In genomic region chr15:68284616-68285015, GRCh38 we compare ENCODE assay signal across 7 cellular contexts. TPM values are rescaled to one million over a fixed set of nuclear protein-coding genes. Genes with fewer than 3 reads are reported as not detected.
DNase-seq lines count a peak whose midpoint lies in the region; ATAC-seq and TF ChIP-seq lines count a peak whose summit lies in the region.
"Not testable (repeated sequence)": the region's sequence is repeated elsewhere in the genome, so short reads cannot be mapped to it uniquely, and the experiment has no call there.

No MANE protein-coding gene starts in this region.

- not testable (repeated sequence) for H4K20me1 ChIP-seq in MM.1S (ENCODE audit: insufficient read depth, low read length)

- WGBS in liver = 77% methylated on average over 3 of the region's 3 CpGs
- WGBS in psoas muscle, 3 donors = 86% methylated on average over 3 of the region's 3 CpGs

- not testable (repeated sequence) for H3K9me2 ChIP-seq in MM.1S (replicated peaks; ENCODE audit: insufficient read depth, low read length)

- H3K4me1 ChIP-seq in MM.1S (ENCODE audit: low read length) = peaks cover 34% of the 10 kb centered on the region
- H3K4me1 ChIP-seq in liver (ENCODE audit: control insufficient read depth in 4 of 4, insufficient read depth in 4 of 4, low read length in 3 of 4) = peaks cover 9 to 39% (median 26%) of the 10 kb centered on the region in 4 donors
- peaks cover 93% of the 10 kb centered on the region for H3K4me1 ChIP-seq in psoas muscle

- peaks cover 50% of the 10 kb centered on the region for H3K4me1 Mint-ChIP-seq in activated CD4-positive, alpha-beta T cell treated with anti-CD3 and anti-CD28 coated beads, Interleukin-2, amount 10 ng/mL, durations not matched to agents 24 days and 14 days
- peaks cover 73% of the 10 kb centered on the region for H3K4me1 Mint-ChIP-seq in activated naive CD8-positive, alpha-beta T cell treated with anti-CD3 and anti-CD28 coated beads for 36 hours
- H3K4me1 Mint-ChIP-seq in endothelial cell (ENCODE audit: unreplicated experiment) = peaks cover 26% of the 10 kb centered on the region

- not testable (repeated sequence) for TF ChIP-seq CTCF in MM.1S (IDR thresholded peaks at IDR 0.05; ENCODE audit: low read length); endothelial cell (IDR thresholded peaks at IDR 0.05; ENCODE audit: unreplicated experiment); liver (IDR thresholded peaks at IDR 0.05; ENCODE audit: low read depth, low read length, missing input control); psoas muscle (IDR thresholded peaks at IDR 0.05)

- H3K36me3 Mint-ChIP-seq in activated CD4-positive, alpha-beta T cell treated with anti-CD3 and anti-CD28 coated beads, Interleukin-2, amount 10 ng/mL, durations not matched to agents 24 days and 14 days (ENCODE audit: low read depth) = peaks cover 36% of the 10 kb centered on the region
- peaks cover 40% of the 10 kb centered on the region for H3K36me3 Mint-ChIP-seq in activated naive CD8-positive, alpha-beta T cell treated with anti-CD3 and anti-CD28 coated beads for 36 hours
- peaks cover 13% of the 10 kb centered on the region for H3K36me3 Mint-ChIP-seq in endothelial cell (ENCODE audit: low read depth, unreplicated experiment)

- not testable (repeated sequence) for H3K27me3 ChIP-seq in MM.1S (replicated peaks; ENCODE audit: insufficient read depth, low read length); liver (ENCODE audit: control insufficient read depth in 4 of 4, insufficient read depth in 4 of 4, low read length in 3 of 4); psoas muscle (ENCODE audit: insufficient read depth in 3 of 3, low read length in 2 of 3)

- not testable (repeated sequence) for H3K9me3 ChIP-seq in MM.1S (replicated peaks; ENCODE audit: insufficient read depth, low read length); liver (ENCODE audit: control insufficient read depth in 4 of 4, low read length in 3 of 4); psoas muscle

- DNase-seq in CMK (ENCODE audit: low read depth) = peak; percentile 64
- DNase-seq in MM.1S; activated CD4-positive, alpha-beta T cell treated with anti-CD3 and anti-CD28 coated beads, Interleukin-2, amount 10 ng/mL, durations not matched to agents 24 days and 14 days; activated naive CD8-positive, alpha-beta T cell treated with anti-CD3 and anti-CD28 coated beads for 36 hours; endothelial cell (ENCODE audit: low spot score); psoas muscle: not testable (repeated sequence)

- peak overlapping the region; percentile 51 for H3K9ac ChIP-seq in MM.1S (ENCODE audit: low read length)
- H3K9ac ChIP-seq in liver (ENCODE audit: low read depth in 1 of 2, low read length in 2 of 2) = not testable (repeated sequence)

- H3K4me3 ChIP-seq in MM.1S (ENCODE audit: low read length) (peak overlapping the region; percentile 41), psoas muscle (peak overlapping the region; percentile 85)
- H3K4me3 ChIP-seq in liver (ENCODE audit: low read depth in 1 of 3, low read length in 3 of 3) = not testable (repeated sequence)

- peak overlapping the region; percentile 93 for H3K27ac ChIP-seq in MM.1S (ENCODE audit: low read length)
- peak overlapping the region; percentile 75 to 77 for H3K27ac ChIP-seq in liver (ENCODE audit: low read depth in 1 of 2, low read length in 2 of 2)
- peak overlapping the region; percentile 97 for H3K27ac ChIP-seq in psoas muscle

- H3K4me3 Mint-ChIP-seq in activated CD4-positive, alpha-beta T cell treated with anti-CD3 and anti-CD28 coated beads, Interleukin-2, amount 10 ng/mL, durations not matched to agents 24 days and 14 days; activated naive CD8-positive, alpha-beta T cell treated with anti-CD3 and anti-CD28 coated beads for 36 hours: not testable (repeated sequence)
- peak overlapping the region; percentile 43 for H3K4me3 Mint-ChIP-seq in endothelial cell (ENCODE audit: unreplicated experiment)

- not testable (repeated sequence) for H2AFZ ChIP-seq in MM.1S (ENCODE audit: low read length)

- H3K36me3 ChIP-seq in MM.1S (replicated peaks; ENCODE audit: insufficient read depth, low read length) (peaks cover 20% of the 10 kb centered on the region), psoas muscle (ENCODE audit: insufficient read depth in 1 of 2, low read depth in 1 of 2) (peaks cover 9 to 36% of the 10 kb centered on the region in 2 donors)
- not testable (repeated sequence) for H3K36me3 ChIP-seq in liver (ENCODE audit: control insufficient read depth in 4 of 4, insufficient read depth in 3 of 4, low read depth in 1 of 4, low read length in 3 of 4)

- not testable (repeated sequence) for H3K9me3 Mint-ChIP-seq in activated CD4-positive, alpha-beta T cell treated with anti-CD3 and anti-CD28 coated beads, Interleukin-2, amount 10 ng/mL, durations not matched to agents 24 days and 14 days; activated naive CD8-positive, alpha-beta T cell treated with anti-CD3 and anti-CD28 coated beads for 36 hours; endothelial cell (ENCODE audit: unreplicated experiment)

- not testable (repeated sequence) for TF ChIP-seq RAD21 in liver (IDR thresholded peaks at IDR 0.05)

- peak overlapping the region; percentile 40 for H3K4me2 ChIP-seq in MM.1S (ENCODE audit: low read depth, low read length)

- H3K79me2 ChIP-seq in MM.1S (ENCODE audit: low read length) = peaks cover 100% of the 10 kb centered on the region

- intact Hi-C loops in activated CD4-positive, alpha-beta T cell treated with anti-CD3 and anti-CD28 coated beads, Interleukin-2, amount 10 ng/mL, durations not matched to agents 24 days and 14 days (cut with micrococcal nuclease); psoas muscle (cut with DNase I): not testable (repeated sequence)

- peak overlapping the region; percentile 10 for H3K27ac Mint-ChIP-seq in activated CD4-positive, alpha-beta T cell treated with anti-CD3 and anti-CD28 coated beads, Interleukin-2, amount 10 ng/mL, durations not matched to agents 24 days and 14 days
- H3K27ac Mint-ChIP-seq in activated naive CD8-positive, alpha-beta T cell treated with anti-CD3 and anti-CD28 coated beads for 36 hours = peak overlapping the region; percentile 9
- not testable (repeated sequence) for H3K27ac Mint-ChIP-seq in endothelial cell (ENCODE audit: unreplicated experiment)

- H3K27me3 Mint-ChIP-seq in activated CD4-positive, alpha-beta T cell treated with anti-CD3 and anti-CD28 coated beads, Interleukin-2, amount 10 ng/mL, durations not matched to agents 24 days and 14 days; activated naive CD8-positive, alpha-beta T cell treated with anti-CD3 and anti-CD28 coated beads for 36 hours; endothelial cell (ENCODE audit: unreplicated experiment): not testable (repeated sequence)

- peaks cover 65% of the 10 kb centered on the region for H3F3A ChIP-seq in MM.1S (ENCODE audit: insufficient read depth, low read length)

- ATAC-seq in psoas muscle = not testable (repeated sequence)

RNA-seq across cellular contexts. Expression of gene FEM1B, which starts 7.1 kb away (rescaled TPM):
- total RNA-seq in activated CD4-positive, alpha-beta T cell treated with anti-CD3 and anti-CD28 coated beads, Interleukin-2, amount 10 ng/mL, durations not matched to agents 24 days and 14 days = 46.2 and 51.6 TPM in 2 replicates
- total RNA-seq in activated naive CD8-positive, alpha-beta T cell treated with anti-CD3 and anti-CD28 coated beads for 36 hours = 10 to 100 TPM; 37.0 to 44.1 TPM
- 47.8 TPM for total RNA-seq in endothelial cell (ENCODE audit: unreplicated experiment)
- 10 to 100 TPM; 27.7 to 39.5 TPM for total RNA-seq in liver
- polyA plus RNA-seq in liver = 1 to 10 TPM; 6.2 to 8.0 TPM
- 100 to 1,000 TPM in 2 of 4 donors, 10 to 100 TPM in 2; 69.3 to 188 (median 111) TPM for total RNA-seq in psoas muscle
- 10 to 100 TPM; 23.5 to 68.0 (median 48.1) TPM for polyA plus RNA-seq in psoas muscle

RNA-seq across cellular contexts. Expression of gene CLN6, which starts 55.1 kb away (rescaled TPM):
- 99.0 and 102 TPM in 2 replicates for total RNA-seq in activated CD4-positive, alpha-beta T cell treated with anti-CD3 and anti-CD28 coated beads, Interleukin-2, amount 10 ng/mL, durations not matched to agents 24 days and 14 days
- total RNA-seq in activated naive CD8-positive, alpha-beta T cell treated with anti-CD3 and anti-CD28 coated beads for 36 hours = 10 to 100 TPM; 67.7 to 72.0 TPM
- 42.1 TPM for total RNA-seq in endothelial cell (ENCODE audit: unreplicated experiment)
- total RNA-seq in liver = 10 to 100 TPM; 17.4 to 21.2 TPM
- polyA plus RNA-seq in liver = 10 to 100 TPM in 1 of 2 donors, 1 to 10 TPM in 1; 7.2 to 13.3 TPM
- total RNA-seq in psoas muscle = 10 to 100 TPM in 3 of 4 donors, 1 to 10 TPM in 1; 8.3 to 14.7 (median 13.2) TPM
- 10 to 100 TPM; 11.4 to 22.2 (median 13.1) TPM for polyA plus RNA-seq in psoas muscle
